Comparison of ENCODE assay signal across 1 cellular context in genomic region chr20:14935285-14935684, GRCh38.
TF ChIP-seq lines count a peak whose summit lies in the region.

No MANE protein-coding gene starts in this region.

TF ChIP-seq in WTC11, 78 proteins besides CTCF, POLR2A, EP300 and RAD21 (continued from another document):
- TF ChIP-seq STAT6 (CRISPR knock-in tag; conservative IDR thresholded peaks at IDR 0.05; ENCODE audit: low read depth) (no peak), MLX (CRISPR knock-in tag; IDR thresholded peaks at IDR 0.05) (no peak), ZNF138 (CRISPR knock-in tag; conservative IDR thresholded peaks at IDR 0.05) (no peak)
